In the genomic region with DNA sequence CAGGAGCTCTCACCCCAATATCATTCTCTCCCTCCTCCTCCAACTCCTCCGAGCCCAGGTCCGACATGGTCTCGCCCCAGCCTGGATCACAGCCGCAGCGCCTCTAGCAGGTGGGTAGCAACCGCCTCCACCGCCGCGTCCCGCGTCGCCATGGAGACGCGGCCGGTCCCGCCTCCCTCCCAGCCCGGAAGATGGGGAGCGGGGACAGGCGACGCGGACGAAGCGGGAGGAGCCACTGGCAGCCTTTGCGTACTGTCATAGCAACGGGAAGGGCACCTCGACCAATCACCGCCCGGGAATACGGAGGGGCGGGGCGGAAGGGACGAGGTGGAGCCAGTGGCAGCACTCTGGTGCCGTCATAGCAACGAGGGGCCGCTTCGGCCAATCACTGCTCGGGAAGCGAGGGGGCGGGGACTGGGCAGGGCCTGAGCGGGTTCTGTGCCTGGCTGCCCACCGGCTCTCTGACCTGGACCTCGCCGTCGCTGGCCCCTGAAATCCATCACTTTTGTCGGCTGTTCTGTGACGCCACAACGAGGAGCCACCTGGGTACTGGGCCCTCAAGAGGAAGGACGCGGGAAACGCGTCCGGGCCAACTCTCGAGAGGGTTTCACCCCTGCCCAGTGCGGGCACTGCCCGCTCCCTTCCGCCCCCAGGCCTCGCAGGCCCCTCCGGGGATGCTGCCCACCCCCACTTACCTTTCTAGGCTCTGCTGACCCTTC, we compare ENCODE assay signal across 8 cellular contexts. TPM values are rescaled to one million over a fixed set of nuclear protein-coding genes. Genes with fewer than 3 reads are reported as not detected.
DNase-seq lines count a peak whose midpoint lies in the region; ATAC-seq and TF ChIP-seq lines count a peak whose summit lies in the region.

Gene RSPH1, minus strand, starts transcription at position 105 of the 719 bp plus-strand sequence. Its CDS starts 38 bp downstream, at position 67.

- peak; percentile 99 to 100 (median 100) for DNase-seq in NCI-H1417 (lab: John Stamatoyannopoulos, UW)
- DNase-seq in activated naive CD8-positive, alpha-beta T cell treated with anti-CD3 and anti-CD28 coated beads, Interleukin-2, amount 50 U/mL, for 24 hours: peak; percentile 99
- DNase-seq in Right ventricle myocardium superior: peak; percentile 100
- peak; percentile 100 for DNase-seq in ovary
- DNase-seq in thyroid gland: peak; percentile 100

- intact Hi-C loops in Right ventricle myocardium superior (cut with DNase I) (no loop called here), ovary (cut with DNase I) (loop anchor here in 1 of 4 donors (10.0 kb wide), 1 partner anchor 1011 kb away; no protein-coding TSS in a partner anchor), thyroid gland (cut with DNase I) (no loop called here)

- H4K20me1 ChIP-seq in SU-DHL-6 (ENCODE audit: low read depth, low read length): no peaks in the 10 kb centered on the region

- H3K4me3 Mint-ChIP-seq in activated naive CD8-positive, alpha-beta T cell treated with anti-CD3 and anti-CD28 coated beads, Interleukin-2, amount 50 U/mL, for 24 hours: peak within 1 kb of the TSS; percentile 87

- no peaks in the 10 kb centered on the region for H3K9me2 ChIP-seq in SU-DHL-6 (replicated peaks; ENCODE audit: insufficient read depth, low read length)

- H3K9me3 ChIP-seq in SU-DHL-6 (ENCODE audit: insufficient read depth, low read length) (no peaks in the 10 kb centered on the region), ovary (no peaks in the 10 kb centered on the region), thyroid gland (no peaks in the 10 kb centered on the region)

- H3K9me3 Mint-ChIP-seq in activated naive CD8-positive, alpha-beta T cell treated with anti-CD3 and anti-CD28 coated beads, Interleukin-2, amount 50 U/mL, for 24 hours: no peaks in the 10 kb centered on the region

- H3K27ac ChIP-seq in SU-DHL-6 (ENCODE audit: low read depth, low read length): no peak within 1 kb of the TSS
- H3K27ac ChIP-seq in ovary: peak within 1 kb of the TSS; percentile 66 to 86
- peak within 1 kb of the TSS; percentile 44 to 76 (median 62) for H3K27ac ChIP-seq in thyroid gland

- no peak for TF ChIP-seq CTCF in GM12875 (IDR thresholded peaks at IDR 0.05; ENCODE audit: borderline replicate concordance, insufficient read depth, low read depth, low read length)
- TF ChIP-seq CTCF in SU-DHL-6 (IDR thresholded peaks at IDR 0.05; ENCODE audit: insufficient read depth, low read length, poor library complexity, severe bottlenecking): no peak
- no peak for TF ChIP-seq CTCF in ovary (IDR thresholded peaks at IDR 0.05)
- no peak for TF ChIP-seq CTCF in thyroid gland (IDR thresholded peaks at IDR 0.05)

- peak; percentile 98 for ATAC-seq in HG02763 (IDR thresholded peaks at IDR 0.05; ENCODE audit: unreplicated experiment)
- peak; percentile 99 for ATAC-seq in activated naive CD8-positive, alpha-beta T cell treated with anti-CD3 and anti-CD28 coated beads, Interleukin-2, amount 50 U/mL, for 24 hours
- peak; percentile 100 for ATAC-seq in Right ventricle myocardium superior (ENCODE audit: poor library complexity)

- no peaks in the 10 kb centered on the region for H3K27me3 ChIP-seq in SU-DHL-6 (ENCODE audit: low read length)
- no peaks in the 10 kb centered on the region for H3K27me3 ChIP-seq in ovary
- H3K27me3 ChIP-seq in thyroid gland: no peaks in the 10 kb centered on the region

- H3F3A ChIP-seq in SU-DHL-6 (ENCODE audit: insufficient read depth): no peaks in the 10 kb centered on the region

- peaks cover 4% of the 10 kb centered on the region for H3K4me1 ChIP-seq in ovary (ENCODE audit: insufficient read depth)
- H3K4me1 ChIP-seq in thyroid gland: peaks cover 5 to 12% of the 10 kb centered on the region in 2 donors

- H3K27ac Mint-ChIP-seq in activated naive CD8-positive, alpha-beta T cell treated with anti-CD3 and anti-CD28 coated beads, Interleukin-2, amount 50 U/mL, for 24 hours: peak within 1 kb of the TSS; percentile 83

- H3K4me2 ChIP-seq in SU-DHL-6 (ENCODE audit: low read depth, low read length, poor library complexity, severe bottlenecking): peak within 1 kb of the TSS; percentile 96

- H3K4me3 ChIP-seq in GM12875 (ENCODE audit: low read depth, low read length) (peak within 1 kb of the TSS; percentile 71), SU-DHL-6 (ENCODE audit: insufficient read depth, low read length, poor library complexity, severe bottlenecking) (peak within 1 kb of the TSS; percentile 73), ovary (peak within 1 kb of the TSS; percentile 60), thyroid gland (replicated peaks in 1 of 3) (peak within 1 kb of the TSS; percentile 13 to 47 (median 30))

- H3K9ac ChIP-seq in SU-DHL-6 (ENCODE audit: low read length): peak within 1 kb of the TSS; percentile 68

- TF ChIP-seq POLR2A in ovary (IDR thresholded peaks at IDR 0.05): peak; percentile 93
- TF ChIP-seq POLR2A in thyroid gland (IDR thresholded peaks at IDR 0.05): peak; percentile 76 to 86

- no peak for TF ChIP-seq EP300 in ovary (IDR thresholded peaks at IDR 0.05)

- H3K79me2 ChIP-seq in SU-DHL-6 (ENCODE audit: insufficient read depth, low read length): no peaks in the 10 kb centered on the region

- peak within 1 kb of the TSS; percentile 96 for H2AFZ ChIP-seq in SU-DHL-6 (ENCODE audit: low read depth, low read length, severe bottlenecking)

- H3K36me3 ChIP-seq in SU-DHL-6 (ENCODE audit: low read length) (no peaks in the 10 kb centered on the region), ovary (no peaks in the 10 kb centered on the region), thyroid gland (no peaks in the 10 kb centered on the region)

- H3K4me1 Mint-ChIP-seq in activated naive CD8-positive, alpha-beta T cell treated with anti-CD3 and anti-CD28 coated beads, Interleukin-2, amount 50 U/mL, for 24 hours: peaks cover 13% of the 10 kb centered on the region

- WGBS in ovary, 3 donors: 0% methylated on average over 50 to 58 of the region's 58 CpGs
- WGBS in thyroid gland, 2 donors: 0 to 1% methylated on average over 18 to 49 of the region's 58 CpGs

- H3K36me3 Mint-ChIP-seq in activated naive CD8-positive, alpha-beta T cell treated with anti-CD3 and anti-CD28 coated beads, Interleukin-2, amount 50 U/mL, for 24 hours (ENCODE audit: low read depth): no peaks in the 10 kb centered on the region

- no peaks in the 10 kb centered on the region for H3K27me3 Mint-ChIP-seq in activated naive CD8-positive, alpha-beta T cell treated with anti-CD3 and anti-CD28 coated beads, Interleukin-2, amount 50 U/mL, for 24 hours

RNA-seq across cellular contexts. Expression of gene RSPH1, which starts in this region (rescaled TPM):
- total RNA-seq in Right ventricle myocardium superior (not detected), ovary (10 to 100 TPM in 1 of 7 donors, 1 to 10 TPM in 5, under 1 TPM in 1; 0.76 to 37.5 (median 2.6) TPM), thyroid gland (1 to 10 TPM; 2.7 to 3.7 (median 3.0) TPM)
- 1 to 10 TPM; 1.1 to 2.5 TPM for polyA plus RNA-seq in ovary

Comparison
In these comparisons a context has a peak if more than half of its experiments do, and no peak if none do; other contexts are left out.
1. Peak in DNase-seq and ATAC-seq in Right ventricle myocardium superior; RNA of the gene not detected or under 1 TPM.